ENCODE assay signal across 9 cellular contexts in genomic region chr1:7785108-7785507, GRCh38. TPM values are rescaled to one million over a fixed set of nuclear protein-coding genes. Genes with fewer than 3 reads are reported as not detected.
DNase-seq lines count a peak whose midpoint lies in the region; TF ChIP-seq lines count a peak whose summit lies in the region.
"Had no signal": no experiment of that assay in that cellular context is flagged by ENCODE, and none has a peak within 500 bp of the region (broad histone marks: within the 10 kb centered on the region; RNA-seq: fewer than 3 reads in every experiment).

No MANE protein-coding gene starts in this region.

- no peak overlapping the region for H3K4me3 Mint-ChIP-seq in T-helper 1 cell treated with Interleukin-12 subunit alpha and Interleukin-12 subunit beta and Interleukin-4 antibody, amounts not matched to agents 30 μg/mL and 1 μg/mL, for 36 hours

- H3K27ac ChIP-seq in WERI-Rb-1: peak overlapping the region; percentile 89
- peak overlapping the region in 3 of 8 donors; percentile 84 to 87 (median 85) for H3K27ac ChIP-seq in spleen
- H3K27ac ChIP-seq: SK-N-MC had no signal

- peaks cover 17% of the 10 kb centered on the region for H3K4me1 Mint-ChIP-seq in T-helper 1 cell treated with Interleukin-12 subunit alpha and Interleukin-12 subunit beta and Interleukin-4 antibody, amounts not matched to agents 30 μg/mL and 1 μg/mL, for 36 hours (ENCODE audit: low read depth)

- peaks cover 11% of the 10 kb centered on the region for H3K27me3 Mint-ChIP-seq in T-helper 1 cell treated with Interleukin-12 subunit alpha and Interleukin-12 subunit beta and Interleukin-4 antibody, amounts not matched to agents 30 μg/mL and 1 μg/mL, for 36 hours (ENCODE audit: low read depth)

- intact Hi-C loops in spleen (cut with DNase I; ENCODE audit: low total_unique reads): no loop called here

- H3K36me3 ChIP-seq in WERI-Rb-1: peaks cover 54% of the 10 kb centered on the region
- H3K36me3 ChIP-seq in spleen: peaks cover 0 to 37% (median 16%) of the 10 kb centered on the region in 6 donors

- H3K27ac Mint-ChIP-seq in T-helper 1 cell treated with Interleukin-12 subunit alpha and Interleukin-12 subunit beta and Interleukin-4 antibody, amounts not matched to agents 30 μg/mL and 1 μg/mL, for 36 hours: peak overlapping the region; percentile 68

- H3K36me3 Mint-ChIP-seq in T-helper 1 cell treated with Interleukin-12 subunit alpha and Interleukin-12 subunit beta and Interleukin-4 antibody, amounts not matched to agents 30 μg/mL and 1 μg/mL, for 36 hours (ENCODE audit: low read depth): peaks cover 4% of the 10 kb centered on the region

- TF ChIP-seq CTCF in WERI-Rb-1 (IDR thresholded peaks at IDR 0.05; ENCODE audit: low read depth, low read length): peak; percentile 26
- no peak for TF ChIP-seq CTCF in spleen (IDR thresholded peaks at IDR 0.05 in 8 of 11, conservative IDR thresholded peaks at IDR 0.05 in 3 of 11)

- H3K9me3 ChIP-seq in WERI-Rb-1 (ENCODE audit: severe bottlenecking) (no peaks in the 10 kb centered on the region), iPS-18c (ENCODE audit: control insufficient read depth, insufficient read depth, low read length) (peaks cover 2% of the 10 kb centered on the region), spleen (peaks cover 0 to 10% (median 5%) of the 10 kb centered on the region in 8 donors)

- 89 to 95% (median 90%) methylated on average over 7 of the region's 7 CpGs for WGBS in spleen, 5 donors

- H3K4me1 ChIP-seq in spleen: peaks cover 5 to 62% (median 35%) of the 10 kb centered on the region in 6 donors

- peak overlapping the region; percentile 41 for H3K4me3 ChIP-seq in WERI-Rb-1 (ENCODE audit: low read depth, low read length)
- H3K4me3 ChIP-seq in iPS-18c (ENCODE audit: insufficient read depth, low read depth, low read length): peak overlapping the region; percentile 56
- peak overlapping the region in 5 of 8 donors; percentile 52 to 77 (median 58) for H3K4me3 ChIP-seq in spleen

- no peak for DNase-seq in T-helper 1 cell
- DNase-seq in WERI-Rb-1: no peak
- DNase-seq in spleen: no peak
- no peak for DNase-seq in HuH-7.5 (ENCODE audit: low spot score)
- DNase-seq in ecto neural progenitor cell (ENCODE audit: low spot score): no peak
- no peak for DNase-seq in activated effector memory CD4-positive, alpha-beta T cell treated with anti-CD3 and anti-CD28 coated beads, Interleukin-2, amount 50 U/mL, for 16 hours

- H3K9me3 Mint-ChIP-seq in T-helper 1 cell treated with Interleukin-12 subunit alpha and Interleukin-12 subunit beta and Interleukin-4 antibody, amounts not matched to agents 30 μg/mL and 1 μg/mL, for 36 hours: peaks cover 9% of the 10 kb centered on the region

- TF ChIP-seq POLR2A in spleen (IDR thresholded peaks at IDR 0.05): no peak

- H3K27me3 ChIP-seq in WERI-Rb-1 (ENCODE audit: insufficient read depth, low read depth, severe bottlenecking): no peaks in the 10 kb centered on the region
- no peaks in the 10 kb centered on the region for H3K27me3 ChIP-seq in spleen (replicated peaks in 1 of 7)

RNA-seq across cellular contexts. Expression of gene PER3, which starts 1.0 kb away (rescaled TPM):
- total RNA-seq in spleen: 10 to 100 TPM in 5 of 7 donors, 1 to 10 TPM in 2; 7.7 to 17.5 (median 14.1) TPM
- polyA plus RNA-seq in spleen: 1 to 10 TPM; 1.7 to 3.5 (median 3.2) TPM

RNA-seq across cellular contexts. Expression of gene VAMP3, which starts 14.0 kb away (rescaled TPM):
- 100 to 1,000 TPM in 3 of 7 donors, 10 to 100 TPM in 4; 71.5 to 181 (median 90.6) TPM for total RNA-seq in spleen
- polyA plus RNA-seq in spleen: 10 to 100 TPM; 29.9 to 52.1 (median 31.1) TPM
